ENCODE assay signal across 17 cellular contexts in the genomic region with DNA sequence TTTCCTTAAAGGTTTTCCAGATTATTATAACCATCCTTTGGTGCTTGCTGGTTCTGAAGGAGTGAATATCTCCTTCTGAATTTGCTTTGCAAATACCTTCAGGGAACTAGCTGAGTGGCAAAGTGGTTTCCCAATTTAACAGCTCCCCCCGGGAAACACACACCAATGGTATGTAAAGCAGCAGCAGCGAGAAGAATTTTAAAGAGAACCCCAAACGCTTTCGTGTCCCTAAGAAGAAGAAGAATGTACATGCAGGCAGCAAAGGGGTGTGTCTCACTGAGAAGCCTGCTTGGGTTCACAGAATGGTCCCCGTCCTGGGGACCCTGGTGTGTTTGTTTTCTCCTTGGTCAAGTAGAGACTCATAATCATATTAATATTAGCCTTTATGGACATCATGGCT. TPM values are rescaled to one million over a fixed set of nuclear protein-coding genes. Genes with fewer than 3 reads are reported as not detected.
DNase-seq lines count a peak whose midpoint lies in the region; ATAC-seq and TF ChIP-seq lines count a peak whose summit lies in the region.
"Had no signal": no experiment of that assay in that cellular context is flagged by ENCODE, and none has a peak within 500 bp of the region (broad histone marks: within the 10 kb centered on the region; RNA-seq: fewer than 3 reads in every experiment).

No MANE protein-coding gene starts in this region.

- H3K4me3 ChIP-seq in HUES64 (ENCODE audit: low read length): no peak overlapping the region
- H3K4me3 ChIP-seq: lower lobe of right lung had no signal

- 29% methylated on average over 5 of the region's 5 CpGs for WGBS in HUES64

- peak overlapping the region; percentile 41 for H3K27ac ChIP-seq in HUES64 (ENCODE audit: low read depth, low read length)
- H3K27ac ChIP-seq: lower lobe of right lung had no signal

- peaks cover 5% of the 10 kb centered on the region; the same call in 1 of the 2 replicates for H3K4me1 ChIP-seq in HUES64 (ENCODE audit: insufficient read depth, low read length)
- H3K4me1 ChIP-seq: lower lobe of right lung had no signal

- H3K27me3 ChIP-seq in HUES64 (ENCODE audit: insufficient read depth, low read length): no peaks in the 10 kb centered on the region

- H3K36me3 ChIP-seq in HUES64 (ENCODE audit: insufficient read depth, low read length): no peaks in the 10 kb centered on the region
- H3K36me3 ChIP-seq: lower lobe of right lung had no signal

- peak overlapping the region; percentile 25 for H3K27ac Mint-ChIP-seq in activated CD8-positive, alpha-beta T cell treated with anti-CD3 and anti-CD28 coated beads for 36 hours
- H3K27ac Mint-ChIP-seq in activated CD8-positive, alpha-beta T cell treated with anti-CD3 and anti-CD28 coated beads, Interleukin-2, amount 10 ng/mL, durations not matched to agents 7 days and 5 days: no peak overlapping the region
- peak overlapping the region; percentile 26 for H3K27ac Mint-ChIP-seq in activated T-helper 1 cell treated with anti-CD3 and anti-CD28 coated beads, Interleukin-12 subunit alpha, Interleukin-12 subunit beta, Interleukin-2, Interleukin-4 antibody, amounts not matched to agents 30 ng/mL and 10 ng/mL and 1 ng/mL, durations not matched to agents 14 hours and 24 hours and 36 hours
- no peak overlapping the region for H3K27ac Mint-ChIP-seq in osteocyte (ENCODE audit: unreplicated experiment)
- H3K27ac Mint-ChIP-seq: activated naive CD8-positive, alpha-beta T cell treated with anti-CD3 and anti-CD28 coated beads for 36 hours; HFFc6 had no signal

- DNase-seq in activated CD8-positive, alpha-beta T cell treated with anti-CD3 and anti-CD28 coated beads for 36 hours: no peak
- no peak for DNase-seq in activated CD8-positive, alpha-beta T cell treated with anti-CD3 and anti-CD28 coated beads, Interleukin-2, amount 10 ng/mL, durations not matched to agents 7 days and 5 days
- no peak for DNase-seq in activated T-helper 1 cell treated with anti-CD3 and anti-CD28 coated beads, Interleukin-12 subunit alpha, Interleukin-12 subunit beta, Interleukin-2, Interleukin-4 antibody, amounts not matched to agents 30 ng/mL and 10 ng/mL and 1 ng/mL, durations not matched to agents 14 hours and 24 hours and 36 hours (ENCODE audit: low spot score)
- peak; percentile 60 for DNase-seq in osteocyte (ENCODE audit: extremely low spot score, unreplicated experiment)
- DNase-seq: activated naive CD8-positive, alpha-beta T cell treated with anti-CD3 and anti-CD28 coated beads for 36 hours; DMS53; erythroblast; HFFc6; IMR-90; lower lobe of right lung; NCI-H1694 treated with DMSO at 0.1 percent for 48 hours; NCI-H82 had no signal

- no peaks in the 10 kb centered on the region for H3K9me3 ChIP-seq in HUES64 (ENCODE audit: insufficient read depth, low read depth, low read length)
- H3K9me3 ChIP-seq: lower lobe of right lung had no signal

- POLR2A ChIA-PET in activated CD8-positive, alpha-beta T cell treated with anti-CD3 and anti-CD28 coated beads for 36 hours (lab: Charles Lee): no interaction called here
- POLR2A ChIA-PET in activated CD8-positive, alpha-beta T cell treated with anti-CD3 and anti-CD28 coated beads, Interleukin-2, amount 10 ng/mL, durations not matched to agents 7 days and 5 days (lab: Charles Lee): no interaction called here

- peaks cover 20% of the 10 kb centered on the region for H3K4me1 Mint-ChIP-seq in activated CD8-positive, alpha-beta T cell treated with anti-CD3 and anti-CD28 coated beads for 36 hours (ENCODE audit: low read depth)
- peaks cover 27% of the 10 kb centered on the region for H3K4me1 Mint-ChIP-seq in activated CD8-positive, alpha-beta T cell treated with anti-CD3 and anti-CD28 coated beads, Interleukin-2, amount 10 ng/mL, durations not matched to agents 7 days and 5 days (ENCODE audit: low read depth)
- H3K4me1 Mint-ChIP-seq in activated T-helper 1 cell treated with anti-CD3 and anti-CD28 coated beads, Interleukin-12 subunit alpha, Interleukin-12 subunit beta, Interleukin-2, Interleukin-4 antibody, amounts not matched to agents 30 ng/mL and 10 ng/mL and 1 ng/mL, durations not matched to agents 14 hours and 24 hours and 36 hours (ENCODE audit: low read depth): peaks cover 11% of the 10 kb centered on the region
- peaks cover 2% of the 10 kb centered on the region for H3K4me1 Mint-ChIP-seq in osteocyte (ENCODE audit: unreplicated experiment)

- intact Hi-C loops in activated CD8-positive, alpha-beta T cell treated with anti-CD3 and anti-CD28 coated beads for 36 hours (cut with micrococcal nuclease): no loop called here
- intact Hi-C loops in activated T-helper 1 cell treated with anti-CD3 and anti-CD28 coated beads, Interleukin-12 subunit alpha, Interleukin-12 subunit beta, Interleukin-2, Interleukin-4 antibody, amounts not matched to agents 30 ng/mL and 10 ng/mL and 1 ng/mL, durations not matched to agents 14 hours and 24 hours and 36 hours (cut with micrococcal nuclease): no loop called here

- ATAC-seq in activated CD8-positive, alpha-beta T cell treated with anti-CD3 and anti-CD28 coated beads for 36 hours: no peak
- ATAC-seq in activated CD8-positive, alpha-beta T cell treated with anti-CD3 and anti-CD28 coated beads, Interleukin-2, amount 10 ng/mL, durations not matched to agents 7 days and 5 days: no peak
- ATAC-seq in HG02798 (IDR thresholded peaks at IDR 0.05; ENCODE audit: poor library complexity, unreplicated experiment) (no peak), GM21825 (IDR thresholded peaks at IDR 0.05; ENCODE audit: unreplicated experiment) (no peak), GM19035 (IDR thresholded peaks at IDR 0.05; ENCODE audit: unreplicated experiment) (no peak)
- ATAC-seq: lower lobe of right lung had no signal

- no peaks in the 10 kb centered on the region for H3K27me3 Mint-ChIP-seq in activated CD8-positive, alpha-beta T cell treated with anti-CD3 and anti-CD28 coated beads for 36 hours
- no peaks in the 10 kb centered on the region for H3K27me3 Mint-ChIP-seq in activated CD8-positive, alpha-beta T cell treated with anti-CD3 and anti-CD28 coated beads, Interleukin-2, amount 10 ng/mL, durations not matched to agents 7 days and 5 days (ENCODE audit: low read depth)
- H3K27me3 Mint-ChIP-seq in activated T-helper 1 cell treated with anti-CD3 and anti-CD28 coated beads, Interleukin-12 subunit alpha, Interleukin-12 subunit beta, Interleukin-2, Interleukin-4 antibody, amounts not matched to agents 30 ng/mL and 10 ng/mL and 1 ng/mL, durations not matched to agents 14 hours and 24 hours and 36 hours (ENCODE audit: insufficient read depth): no peaks in the 10 kb centered on the region
- no peaks in the 10 kb centered on the region for H3K27me3 Mint-ChIP-seq in osteocyte (ENCODE audit: unreplicated experiment)
- H3K27me3 Mint-ChIP-seq: activated naive CD8-positive, alpha-beta T cell treated with anti-CD3 and anti-CD28 coated beads for 36 hours had no signal

- H3K36me3 Mint-ChIP-seq in activated CD8-positive, alpha-beta T cell treated with anti-CD3 and anti-CD28 coated beads for 36 hours (ENCODE audit: low read depth): no peaks in the 10 kb centered on the region
- no peaks in the 10 kb centered on the region for H3K36me3 Mint-ChIP-seq in activated CD8-positive, alpha-beta T cell treated with anti-CD3 and anti-CD28 coated beads, Interleukin-2, amount 10 ng/mL, durations not matched to agents 7 days and 5 days (ENCODE audit: low read depth)
- H3K36me3 Mint-ChIP-seq in activated T-helper 1 cell treated with anti-CD3 and anti-CD28 coated beads, Interleukin-12 subunit alpha, Interleukin-12 subunit beta, Interleukin-2, Interleukin-4 antibody, amounts not matched to agents 30 ng/mL and 10 ng/mL and 1 ng/mL, durations not matched to agents 14 hours and 24 hours and 36 hours (ENCODE audit: low read depth): no peaks in the 10 kb centered on the region
- no peaks in the 10 kb centered on the region for H3K36me3 Mint-ChIP-seq in osteocyte (ENCODE audit: unreplicated experiment)
- H3K36me3 Mint-ChIP-seq: activated naive CD8-positive, alpha-beta T cell treated with anti-CD3 and anti-CD28 coated beads for 36 hours had no signal

- no peak overlapping the region for H3K9ac ChIP-seq in HUES64 (ENCODE audit: low read depth, low read length)

- no peaks in the 10 kb centered on the region for H3K9me3 Mint-ChIP-seq in activated CD8-positive, alpha-beta T cell treated with anti-CD3 and anti-CD28 coated beads for 36 hours
- no peaks in the 10 kb centered on the region for H3K9me3 Mint-ChIP-seq in activated CD8-positive, alpha-beta T cell treated with anti-CD3 and anti-CD28 coated beads, Interleukin-2, amount 10 ng/mL, durations not matched to agents 7 days and 5 days (ENCODE audit: insufficient read depth)
- H3K9me3 Mint-ChIP-seq in activated T-helper 1 cell treated with anti-CD3 and anti-CD28 coated beads, Interleukin-12 subunit alpha, Interleukin-12 subunit beta, Interleukin-2, Interleukin-4 antibody, amounts not matched to agents 30 ng/mL and 10 ng/mL and 1 ng/mL, durations not matched to agents 14 hours and 24 hours and 36 hours: no peaks in the 10 kb centered on the region
- no peaks in the 10 kb centered on the region for H3K9me3 Mint-ChIP-seq in osteocyte (ENCODE audit: unreplicated experiment)
- H3K9me3 Mint-ChIP-seq: activated naive CD8-positive, alpha-beta T cell treated with anti-CD3 and anti-CD28 coated beads for 36 hours; HFFc6 had no signal

- no peak overlapping the region for H3K4me3 Mint-ChIP-seq in activated CD8-positive, alpha-beta T cell treated with anti-CD3 and anti-CD28 coated beads for 36 hours
- no peak overlapping the region for H3K4me3 Mint-ChIP-seq in activated CD8-positive, alpha-beta T cell treated with anti-CD3 and anti-CD28 coated beads, Interleukin-2, amount 10 ng/mL, durations not matched to agents 7 days and 5 days
- no peak overlapping the region for H3K4me3 Mint-ChIP-seq in activated T-helper 1 cell treated with anti-CD3 and anti-CD28 coated beads, Interleukin-12 subunit alpha, Interleukin-12 subunit beta, Interleukin-2, Interleukin-4 antibody, amounts not matched to agents 30 ng/mL and 10 ng/mL and 1 ng/mL, durations not matched to agents 14 hours and 24 hours and 36 hours
- no peak overlapping the region for H3K4me3 Mint-ChIP-seq in osteocyte (ENCODE audit: unreplicated experiment)
- H3K4me3 Mint-ChIP-seq: activated naive CD8-positive, alpha-beta T cell treated with anti-CD3 and anti-CD28 coated beads for 36 hours; HFFc6 had no signal

- CTCF ChIA-PET in activated CD8-positive, alpha-beta T cell treated with anti-CD3 and anti-CD28 coated beads for 36 hours (lab: Charles Lee): no interaction called here
- CTCF ChIA-PET in activated CD8-positive, alpha-beta T cell treated with anti-CD3 and anti-CD28 coated beads, Interleukin-2, amount 10 ng/mL, durations not matched to agents 7 days and 5 days (lab: Charles Lee): no interaction called here

- TF ChIP-seq CTCF in activated CD8-positive, alpha-beta T cell treated with anti-CD3 and anti-CD28 coated beads for 36 hours (IDR thresholded peaks at IDR 0.05): no peak
- no peak for TF ChIP-seq CTCF in osteocyte (IDR thresholded peaks at IDR 0.05)

RNA-seq across cellular contexts. Expression of gene AKAP17A, which starts 4.2 kb away (rescaled TPM):
- total RNA-seq in activated CD8-positive, alpha-beta T cell treated with anti-CD3 and anti-CD28 coated beads for 36 hours: 10 to 100 TPM; 82.8 to 85.5 TPM
- total RNA-seq in activated CD8-positive, alpha-beta T cell treated with anti-CD3 and anti-CD28 coated beads, Interleukin-2, amount 10 ng/mL, durations not matched to agents 7 days and 5 days: 10 to 100 TPM; 62.5 to 66.4 TPM
- polyA plus RNA-seq in HUES64 (2013, experiment 1 of 2): 26.9 TPM
- 23.8 TPM for polyA plus RNA-seq in HUES64 (2013, experiment 2 of 2)
- total RNA-seq in activated T-helper 1 cell treated with anti-CD3 and anti-CD28 coated beads, Interleukin-12 subunit alpha, Interleukin-12 subunit beta, Interleukin-2, Interleukin-4 antibody, amounts not matched to agents 30 ng/mL and 10 ng/mL and 1 ng/mL, durations not matched to agents 14 hours and 24 hours and 36 hours: 63.9 and 66.1 TPM in 2 replicates
- 43.6 and 48.7 TPM in 2 replicates for total RNA-seq in osteocyte

RNA-seq across cellular contexts. Expression of gene ASMT, which starts 27.7 kb away (rescaled TPM):
- under 1 TPM in 1 of 2 experiments, not detected in 1; 0.41 TPM for total RNA-seq in activated CD8-positive, alpha-beta T cell treated with anti-CD3 and anti-CD28 coated beads for 36 hours
- under 1 TPM in 1 of 2 experiments, not detected in 1; 0.29 TPM for total RNA-seq in activated CD8-positive, alpha-beta T cell treated with anti-CD3 and anti-CD28 coated beads, Interleukin-2, amount 10 ng/mL, durations not matched to agents 7 days and 5 days
- polyA plus RNA-seq in HUES64 (2013, experiment 1 of 2): 1.1 TPM
- polyA plus RNA-seq in HUES64 (2013, experiment 2 of 2): 0.32 TPM
- not detected in 2 replicates for total RNA-seq in activated T-helper 1 cell treated with anti-CD3 and anti-CD28 coated beads, Interleukin-12 subunit alpha, Interleukin-12 subunit beta, Interleukin-2, Interleukin-4 antibody, amounts not matched to agents 30 ng/mL and 10 ng/mL and 1 ng/mL, durations not matched to agents 14 hours and 24 hours and 36 hours
- total RNA-seq in osteocyte: not detected in 2 replicates
- total RNA-seq: IMR-90, lower lobe of right lung had no signal
- polyA plus RNA-seq: IMR-90 had no signal

RNA-seq across cellular contexts. Expression of gene P2RY8, which starts 50.2 kb away (rescaled TPM):
- 10 to 100 TPM; 27.5 to 28.3 TPM for total RNA-seq in activated CD8-positive, alpha-beta T cell treated with anti-CD3 and anti-CD28 coated beads for 36 hours
- total RNA-seq in activated CD8-positive, alpha-beta T cell treated with anti-CD3 and anti-CD28 coated beads, Interleukin-2, amount 10 ng/mL, durations not matched to agents 7 days and 5 days: 10 to 100 TPM; 62.9 to 65.5 TPM
- 0.05 TPM for polyA plus RNA-seq in HUES64 (2013, experiment 1 of 2)
- polyA plus RNA-seq in HUES64 (2013, experiment 2 of 2): not detected
- total RNA-seq in activated T-helper 1 cell treated with anti-CD3 and anti-CD28 coated beads, Interleukin-12 subunit alpha, Interleukin-12 subunit beta, Interleukin-2, Interleukin-4 antibody, amounts not matched to agents 30 ng/mL and 10 ng/mL and 1 ng/mL, durations not matched to agents 14 hours and 24 hours and 36 hours: 20.4 and 21.8 TPM in 2 replicates
- total RNA-seq in osteocyte: not detected in 2 replicates
- total RNA-seq: HFFc6, IMR-90, SK-MEL-5 had no signal
- polyA plus RNA-seq: IMR-90 had no signal

Comparison
In these comparisons a context has a peak if more than half of its experiments do, and no peak if none do; other contexts are left out.
1. H3K27ac Mint-ChIP-seq: peak in activated CD8-positive, alpha-beta T cell treated with anti-CD3 and anti-CD28 coated beads for 36 hours (single experiment) and activated T-helper 1 cell treated with anti-CD3 and anti-CD28 coated beads, Interleukin-12 subunit alpha, Interleukin-12 subunit beta, Interleukin-2, Interleukin-4 antibody, amounts not matched to agents 30 ng/mL and 10 ng/mL and 1 ng/mL, durations not matched to agents 14 hours and 24 hours and 36 hours (single experiment); none in activated CD8-positive, alpha-beta T cell treated with anti-CD3 and anti-CD28 coated beads, Interleukin-2, amount 10 ng/mL, durations not matched to agents 7 days and 5 days (single experiment) and osteocyte (single experiment).
2. RNA of gene P2RY8, which starts 50.2 kb away (total RNA-seq): 62.9 to 65.5 TPM in activated CD8-positive, alpha-beta T cell treated with anti-CD3 and anti-CD28 coated beads, Interleukin-2, amount 10 ng/mL, durations not matched to agents 7 days and 5 days, 27.5 to 28.3 TPM in activated CD8-positive, alpha-beta T cell treated with anti-CD3 and anti-CD28 coated beads for 36 hours and 20.4 to 21.8 TPM in activated T-helper 1 cell treated with anti-CD3 and anti-CD28 coated beads, Interleukin-12 subunit alpha, Interleukin-12 subunit beta, Interleukin-2, Interleukin-4 antibody, amounts not matched to agents 30 ng/mL and 10 ng/mL and 1 ng/mL, durations not matched to agents 14 hours and 24 hours and 36 hours; not detected in osteocyte; every median in the first group is over 10 times any median in the second.